In the genomic region with DNA sequence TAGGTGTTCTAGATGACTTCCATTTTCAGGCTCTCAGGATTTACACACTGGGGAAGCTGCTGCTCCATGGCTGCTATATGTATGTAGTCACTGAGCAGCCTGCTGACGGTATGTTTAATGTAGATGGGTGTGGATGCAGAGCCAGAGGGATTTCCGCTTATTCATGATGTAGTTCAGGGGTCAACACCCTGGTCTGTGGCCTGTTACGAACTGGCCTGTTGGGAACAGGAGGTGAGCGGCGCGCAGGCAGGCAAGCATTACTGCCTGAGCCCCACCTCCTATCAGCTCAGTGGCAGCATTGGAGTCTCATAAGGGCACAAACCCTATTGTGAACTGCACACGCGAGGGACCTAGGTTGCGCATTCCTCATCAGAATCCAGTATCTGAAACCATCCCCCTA, we compare ENCODE assay signal across 1 cellular context.
TF ChIP-seq lines count a peak whose summit lies in the region.

No MANE protein-coding gene starts in this region.

TF ChIP-seq in K562, 482 proteins besides CTCF, POLR2A, EP300 and RAD21 (continued from another document):
- TF ChIP-seq ZBTB33 (CRISPR knock-in tag; IDR thresholded peaks at IDR 0.05) (0 out of 2 replicates have a peak, but pooled peaks have one; percentile 37), ZNF316 (IDR thresholded peaks at IDR 0.05) (peak; percentile 39; the same call in 1 of the 2 replicates)
